In genomic region chr5:124342027-124342471, GRCh38 we compare ENCODE assay signal across 14 cellular contexts.
DNase-seq lines count a peak whose midpoint lies in the region; ATAC-seq, FAIRE-seq and TF ChIP-seq lines count a peak whose summit lies in the region.
"Had no signal": no experiment of that assay in that cellular context is flagged by ENCODE, and none has a peak within 500 bp of the region (broad histone marks: within the 10 kb centered on the region; RNA-seq: fewer than 3 reads in every experiment).

No MANE protein-coding gene starts in this region.

- TF ChIP-seq EP300 in gastroesophageal sphincter (IDR thresholded peaks at IDR 0.05), result no peak

- intact Hi-C loops in naive thymus-derived CD4-positive, alpha-beta T cell (cut with micrococcal nuclease), result no loop called here
- intact Hi-C loops in Caco-2 (cut with micrococcal nuclease; ENCODE audit: unreplicated experiment), result no loop called here

- no peaks in the 10 kb centered on the region for H3K79me2 ChIP-seq in astrocyte (ENCODE audit: insufficient read depth, low read length)

- FAIRE-seq in astrocyte (lab: Jason Lieb, UNC), result no peak
- FAIRE-seq: GM12878 had no signal

- H3K9me3 ChIP-seq in astrocyte (ENCODE audit: insufficient read depth, low read depth, low read length), result no peaks in the 10 kb centered on the region
- no peaks in the 10 kb centered on the region for H3K9me3 ChIP-seq in gastroesophageal sphincter
- no peaks in the 10 kb centered on the region for H3K9me3 ChIP-seq in naive thymus-derived CD4-positive, alpha-beta T cell (ENCODE audit: control insufficient read depth in 2 of 3, low read length in 3 of 3)
- H3K9me3 ChIP-seq in Caco-2, result peaks cover 10% of the 10 kb centered on the region; the same call in 1 of the 2 replicates

- H3K36me3 ChIP-seq in astrocyte (ENCODE audit: insufficient read depth, low read length), result no peaks in the 10 kb centered on the region
- H3K36me3 ChIP-seq in gastroesophageal sphincter, result no peaks in the 10 kb centered on the region
- H3K36me3 ChIP-seq in naive thymus-derived CD4-positive, alpha-beta T cell (ENCODE audit: control insufficient read depth in 2 of 3, insufficient read depth in 3 of 3, low read length in 3 of 3), result no peaks in the 10 kb centered on the region
- no peaks in the 10 kb centered on the region for H3K36me3 ChIP-seq in Caco-2 (ENCODE audit: control insufficient read depth, insufficient read depth, low read length)
- H3K36me3 ChIP-seq in H7 (replicated peaks; ENCODE audit: control insufficient read depth, insufficient read depth, low read length), result no peaks in the 10 kb centered on the region

- H2AFZ ChIP-seq in astrocyte (ENCODE audit: low read depth, low read length), result no peak overlapping the region

- no peak overlapping the region for H3K4me3 ChIP-seq in astrocyte (ENCODE audit: insufficient read depth, low read depth, low read length)
- H3K4me3 ChIP-seq in gastroesophageal sphincter, result no peak overlapping the region
- H3K4me3 ChIP-seq in retinal pigment epithelial cell (ENCODE audit: low read length), result no peak overlapping the region
- H3K4me3 ChIP-seq in naive thymus-derived CD4-positive, alpha-beta T cell (ENCODE audit: low read length), result no peak overlapping the region
- H3K4me3 ChIP-seq in Caco-2 (ENCODE audit: low read depth, low read length), result no peak overlapping the region
- H3K4me3 ChIP-seq in H7 (ENCODE audit: insufficient read depth, low read depth, low read length), result no peak overlapping the region
- H3K4me3 ChIP-seq: GM12878 had no signal

- DNase-seq in EH (ENCODE audit: low read depth) (peak; percentile 1), astrocyte (ENCODE audit: low read depth) (peak; percentile 89), retinal pigment epithelial cell (ENCODE audit: low read depth) (peak; percentile 98), Caco-2 (no peak), H7 (no peak)
- DNase-seq in naive thymus-derived CD4-positive, alpha-beta T cell, result no peak
- DNase-seq: activated CD4-positive, CD25-positive, alpha-beta regulatory T cell; CD4-positive, alpha-beta memory T cell; NCI-H526 treated with DMSO at 0.1 percent for 48 hours; nephron progenitor cell had no signal

- H3K27ac Mint-ChIP-seq in astrocyte (ENCODE audit: unreplicated experiment), result no peak overlapping the region
- no peak overlapping the region for H3K27ac Mint-ChIP-seq in naive thymus-derived CD4-positive, alpha-beta T cell
- no peak overlapping the region for H3K27ac Mint-ChIP-seq in Caco-2 (ENCODE audit: unreplicated experiment)
- H3K27ac Mint-ChIP-seq: CD4-positive, alpha-beta memory T cell; dendritic cell treated with granulocyte-macrophage colony-stimulating factor and Interleukin-4, amounts not matched to agents 40 ng/mL and 50 ng/mL, for 4 days; nephron progenitor cell had no signal

- WGBS in gastroesophageal sphincter (ENCODE audit: low coverage in 1 of 2), 2 donors, result 0 to 8% methylated on average over 1 of the region's 1 CpG

- no TSS peak for BruUV-seq in Caco-2 (replicated peaks; lab: Mats Ljungman, UMichigan)

- POLR2A ChIA-PET in naive thymus-derived CD4-positive, alpha-beta T cell (lab: Charles Lee), result no interaction called here
- POLR2A ChIA-PET in Caco-2 (lab: Charles Lee), result no interaction called here

- H3K27me3 Mint-ChIP-seq in astrocyte (ENCODE audit: low read depth, unreplicated experiment), result no peaks in the 10 kb centered on the region
- H3K27me3 Mint-ChIP-seq in naive thymus-derived CD4-positive, alpha-beta T cell, result no peaks in the 10 kb centered on the region
- H3K27me3 Mint-ChIP-seq in Caco-2 (ENCODE audit: insufficient read depth, unreplicated experiment), result no peaks in the 10 kb centered on the region
- H3K27me3 Mint-ChIP-seq: CD4-positive, alpha-beta memory T cell; dendritic cell treated with granulocyte-macrophage colony-stimulating factor and Interleukin-4, amounts not matched to agents 40 ng/mL and 50 ng/mL, for 4 days had no signal

- H3K36me3 Mint-ChIP-seq in astrocyte (ENCODE audit: low read depth, unreplicated experiment), result no peaks in the 10 kb centered on the region
- peaks cover 0 to 4% (median 0%) of the 10 kb centered on the region in 5 donors for H3K36me3 Mint-ChIP-seq in naive thymus-derived CD4-positive, alpha-beta T cell
- H3K36me3 Mint-ChIP-seq in Caco-2 (ENCODE audit: insufficient read depth, unreplicated experiment), result no peaks in the 10 kb centered on the region
- H3K36me3 Mint-ChIP-seq: CD4-positive, alpha-beta memory T cell had no signal

- TF ChIP-seq CTCF in astrocyte (IDR thresholded peaks at IDR 0.05; ENCODE audit: insufficient read depth, low read depth, low read length), result no peak
- no peak for TF ChIP-seq CTCF in gastroesophageal sphincter (IDR thresholded peaks at IDR 0.05)
- TF ChIP-seq CTCF in retinal pigment epithelial cell (conservative IDR thresholded peaks at IDR 0.05; ENCODE audit: low read depth, low read length), result no peak
- TF ChIP-seq CTCF in Caco-2 (IDR thresholded peaks at IDR 0.05; ENCODE audit: insufficient read depth in 1 of 2, low read depth in 1 of 2, low read length in 1 of 2, severe bottlenecking in 1 of 2, unreplicated experiment in 1 of 2), result no peak

- CTCF ChIA-PET in naive thymus-derived CD4-positive, alpha-beta T cell (lab: Charles Lee), result no interaction called here
- CTCF ChIA-PET in Caco-2 (lab: Charles Lee), result no interaction called here

- H3K4me1 ChIP-seq in astrocyte (ENCODE audit: insufficient read depth, low read length) (peaks cover 20% of the 10 kb centered on the region), gastroesophageal sphincter (peaks cover 8 to 35% (median 22%) of the 10 kb centered on the region in 3 donors), Caco-2 (peaks cover 18% of the 10 kb centered on the region)
- H3K4me1 ChIP-seq in naive thymus-derived CD4-positive, alpha-beta T cell (ENCODE audit: control insufficient read depth in 2 of 2, insufficient read depth in 2 of 2, low read length in 2 of 2), result no peaks in the 10 kb centered on the region

- H4K20me1 ChIP-seq in astrocyte (ENCODE audit: insufficient read depth, low read length), result no peaks in the 10 kb centered on the region

- H3K4me3 Mint-ChIP-seq in astrocyte (ENCODE audit: unreplicated experiment) (no peak overlapping the region), Caco-2 (ENCODE audit: unreplicated experiment) (no peak overlapping the region)
- no peak overlapping the region for H3K4me3 Mint-ChIP-seq in naive thymus-derived CD4-positive, alpha-beta T cell
- H3K4me3 Mint-ChIP-seq: CD4-positive, alpha-beta memory T cell; dendritic cell treated with granulocyte-macrophage colony-stimulating factor and Interleukin-4, amounts not matched to agents 40 ng/mL and 50 ng/mL, for 4 days; nephron progenitor cell had no signal

- no peak overlapping the region for H3K9ac ChIP-seq in astrocyte (ENCODE audit: low read length)

- ATAC-seq in gastroesophageal sphincter (peak; percentile 26), GM18505 (IDR thresholded peaks at IDR 0.05; ENCODE audit: unreplicated experiment) (no peak)
- ATAC-seq in naive thymus-derived CD4-positive, alpha-beta T cell, result no peak
- ATAC-seq: GM12878 had no signal

- peaks cover 32% of the 10 kb centered on the region for H3K4me1 Mint-ChIP-seq in astrocyte (ENCODE audit: low read depth, unreplicated experiment)
- H3K4me1 Mint-ChIP-seq in naive thymus-derived CD4-positive, alpha-beta T cell, result no peaks in the 10 kb centered on the region
- H3K4me1 Mint-ChIP-seq in Caco-2 (ENCODE audit: low read depth, unreplicated experiment), result peaks cover 13% of the 10 kb centered on the region
- H3K4me1 Mint-ChIP-seq: CD4-positive, alpha-beta memory T cell had no signal

- H3K9me3 Mint-ChIP-seq in astrocyte (ENCODE audit: unreplicated experiment) (peaks cover 2% of the 10 kb centered on the region), Caco-2 (ENCODE audit: unreplicated experiment) (no peaks in the 10 kb centered on the region)
- peaks cover 0 to 11% (median 0%) of the 10 kb centered on the region in 11 donors for H3K9me3 Mint-ChIP-seq in naive thymus-derived CD4-positive, alpha-beta T cell
- H3K9me3 Mint-ChIP-seq: dendritic cell treated with granulocyte-macrophage colony-stimulating factor and Interleukin-4, amounts not matched to agents 40 ng/mL and 50 ng/mL, for 4 days had no signal

- H3K27me3 ChIP-seq in astrocyte (ENCODE audit: insufficient read depth, low read length), result peaks cover 10% of the 10 kb centered on the region
- H3K27me3 ChIP-seq in gastroesophageal sphincter, result no peaks in the 10 kb centered on the region
- no peaks in the 10 kb centered on the region for H3K27me3 ChIP-seq in naive thymus-derived CD4-positive, alpha-beta T cell (ENCODE audit: control insufficient read depth in 2 of 2, insufficient read depth in 2 of 2, low read length in 2 of 2)
- no peaks in the 10 kb centered on the region for H3K27me3 ChIP-seq in Caco-2 (replicated peaks; ENCODE audit: control insufficient read depth, insufficient read depth, low read length)
- no peaks in the 10 kb centered on the region for H3K27me3 ChIP-seq in H7 (ENCODE audit: control insufficient read depth, insufficient read depth, low read length)

- no peak for TF ChIP-seq POLR2A in gastroesophageal sphincter (IDR thresholded peaks at IDR 0.05)
- TF ChIP-seq POLR2A in GM18505 (IDR thresholded peaks at IDR 0.05; ENCODE audit: borderline replicate concordance, extremely low read depth, insufficient read depth, insufficient read length), result no peak

- H3K4me2 ChIP-seq in astrocyte (ENCODE audit: low read length), result peak overlapping the region; percentile 2

- no peak overlapping the region for H3K27ac ChIP-seq in astrocyte (ENCODE audit: low read depth, low read length)
- H3K27ac ChIP-seq in gastroesophageal sphincter, result peak overlapping the region; percentile 15 to 53 (median 48)
- no peak overlapping the region for H3K27ac ChIP-seq in naive thymus-derived CD4-positive, alpha-beta T cell (ENCODE audit: low read depth, low read length)

Comparison
In these comparisons a context has a peak if more than half of its experiments do, and no peak if none do; other contexts are left out.
1. DNase-seq: peak in EH (single experiment), astrocyte (single experiment) and retinal pigment epithelial cell (single experiment); none in naive thymus-derived CD4-positive, alpha-beta T cell (0 of 9), Caco-2 (0 of 2) and H7 (single experiment).
2. H3K27ac ChIP-seq: peak in gastroesophageal sphincter (4 of 4); none in astrocyte (single experiment) and naive thymus-derived CD4-positive, alpha-beta T cell (single experiment).